Comparison of ENCODE assay signal across 25 cellular contexts in genomic region chr10:125812128-125812527, GRCh38. TPM values are rescaled to one million over a fixed set of nuclear protein-coding genes. Genes with fewer than 3 reads are reported as not detected.
DNase-seq lines count a peak whose midpoint lies in the region; ATAC-seq and TF ChIP-seq lines count a peak whose summit lies in the region.
"Had no signal": no experiment of that assay in that cellular context is flagged by ENCODE, and none has a peak within 500 bp of the region (broad histone marks: within the 10 kb centered on the region; RNA-seq: fewer than 3 reads in every experiment).

No MANE protein-coding gene starts in this region.

- DNase-seq in AG10803 (ENCODE audit: low read depth) (peak; percentile 91), IMR-90 (peak; percentile 58), cardiac fibroblast (ENCODE audit: low read depth in 2 of 2) (peak; percentile 16 to 54), mesenchymal stem cell (no peak), globus pallidus (ENCODE audit: low spot score) (no peak)
- DNase-seq in natural killer cell treated with Interleukin-12 subunit alpha and Interleukin-12 subunit beta and Interleukin-15 and Interleukin-18, amount 100 ng/mL, for 72 hours (ENCODE audit: low spot score), result no peak
- DNase-seq: activated CD4-positive, CD25-positive, alpha-beta regulatory T cell; activated CD8-positive, alpha-beta T cell treated with anti-CD3 and anti-CD28 coated beads for 36 hours; activated naive CD4-positive, alpha-beta T cell; activated T-cell treated with anti-CD3 and anti-CD28 coated beads, Interleukin-2, amount 50 U/mL, for 1 hour; CD8-positive, alpha-beta T cell; H9; left colon; NCI-H187; NCI-H446; nephron progenitor cell; RPMI8226; stimulated activated CD4-positive, alpha-beta T cell treated with anti-CD3 and anti-CD28 coated beads, Interleukin-4, amount 100 ng/mL, for 1 hour; T-helper 9 cell had no signal

- H2BK120ac ChIP-seq in IMR-90 (ENCODE audit: low read depth, low read length) (no peak overlapping the region), mesenchymal stem cell (ENCODE audit: low read depth, low read length) (no peak overlapping the region)

- H3K27ac ChIP-seq in IMR-90 (ENCODE audit: insufficient read depth, low read length) (no peak overlapping the region), mesenchymal stem cell (ENCODE audit: low read length, poor library complexity, severe bottlenecking) (no peak overlapping the region)
- H3K27ac ChIP-seq: prostate gland had no signal

- no peak for TF ChIP-seq RAD21 in IMR-90 (IDR thresholded peaks at IDR 0.05; ENCODE audit: low read length)

- no peak overlapping the region for H3K56ac ChIP-seq in IMR-90 (ENCODE audit: extremely low read depth, insufficient read depth, low read length)

- POLR2A ChIA-PET in IMR-90 (lab: Charles Lee; ENCODE audit: unreplicated experiment), result no interaction called here

- H2BK15ac ChIP-seq in IMR-90 (ENCODE audit: low read depth, low read length) (no peak overlapping the region), mesenchymal stem cell (ENCODE audit: low read depth, poor library complexity, severe bottlenecking) (no peak overlapping the region)

- H3K36me3 ChIP-seq in IMR-90 (ENCODE audit: control insufficient read depth, insufficient read depth, low read length) (peaks cover 41% of the 10 kb centered on the region), mesenchymal stem cell (ENCODE audit: control insufficient read depth in 1 of 2, insufficient read depth in 2 of 2, low read depth in 1 of 2, low read length in 2 of 2) (peaks cover 16 to 90% of the 10 kb centered on the region in 2 experiments)

- intact Hi-C loops in IMR-90 (cut with micrococcal nuclease), result loop anchor here (5.0 kb wide), 1 partner anchor 60 kb away; no protein-coding TSS in a partner anchor

- CTCF ChIA-PET in IMR-90 (lab: Yijun Ruan, JAX), result no interaction called here

- H2BK5ac ChIP-seq in IMR-90 (ENCODE audit: low read depth, low read length, poor library complexity, severe bottlenecking) (no peak overlapping the region), mesenchymal stem cell (ENCODE audit: low read depth, low read length, poor library complexity, severe bottlenecking) (no peak overlapping the region)

- H3K18ac ChIP-seq in IMR-90 (ENCODE audit: low read depth, low read length), result no peak overlapping the region
- no peak overlapping the region for H3K18ac ChIP-seq in mesenchymal stem cell (ENCODE audit: low read depth in 1 of 2, low read length in 2 of 2)

- H3K9ac ChIP-seq in IMR-90 (ENCODE audit: low read depth, low read length) (no peak overlapping the region), mesenchymal stem cell (ENCODE audit: low read length) (peak overlapping the region; percentile 24)

- no peak overlapping the region for H3K4me3 ChIP-seq in AG10803 (ENCODE audit: low read length)
- no peak overlapping the region for H3K4me3 ChIP-seq in IMR-90 (ENCODE audit: insufficient read depth, low read depth, low read length)
- no peak overlapping the region for H3K4me3 ChIP-seq in cardiac fibroblast (replicated peaks in 1 of 2; ENCODE audit: low read depth in 2 of 2, low read length in 2 of 2)
- H3K4me3 ChIP-seq in mesenchymal stem cell (ENCODE audit: insufficient read depth in 1 of 2, low read depth in 1 of 2, low read length in 2 of 2), result no peak overlapping the region
- H3K4me3 ChIP-seq: prostate gland, smooth muscle cell had no signal

- peaks cover 6 to 16% of the 10 kb centered on the region in 2 donors for H3K4me1 Mint-ChIP-seq in natural killer cell treated with Interleukin-12 subunit alpha and Interleukin-12 subunit beta and Interleukin-15 and Interleukin-18, amount 100 ng/mL, for 72 hours (ENCODE audit: low read depth in 2 of 2)
- H3K4me1 Mint-ChIP-seq: H9, nephron progenitor cell had no signal

- H3K79me1 ChIP-seq in IMR-90 (ENCODE audit: low read depth in 1 of 2, low read length in 2 of 2), result 0 out of 4 replicates have a peak, but pooled peaks cover 0 to under 1% of the 10 kb centered on the region in 2 experiments
- H3K79me1 ChIP-seq in mesenchymal stem cell (replicated peaks; ENCODE audit: low read length, poor library complexity, severe bottlenecking), result peaks cover 12% of the 10 kb centered on the region

- no peaks in the 10 kb centered on the region for H3K27me3 ChIP-seq in IMR-90 (ENCODE audit: control insufficient read depth, insufficient read depth, low read length)
- no peaks in the 10 kb centered on the region for H3K27me3 ChIP-seq in mesenchymal stem cell (ENCODE audit: control insufficient read depth in 1 of 2, insufficient read depth in 1 of 2, low read length in 2 of 2)

- H3K36me3 Mint-ChIP-seq in natural killer cell treated with Interleukin-12 subunit alpha and Interleukin-12 subunit beta and Interleukin-15 and Interleukin-18, amount 100 ng/mL, for 72 hours, result peaks cover 16% of the 10 kb centered on the region

- H3K27me3 Mint-ChIP-seq in natural killer cell treated with Interleukin-12 subunit alpha and Interleukin-12 subunit beta and Interleukin-15 and Interleukin-18, amount 100 ng/mL, for 72 hours, result no peaks in the 10 kb centered on the region
- H3K27me3 Mint-ChIP-seq: activated CD8-positive, alpha-beta T cell treated with anti-CD3 and anti-CD28 coated beads for 36 hours; brain; dendritic cell treated with granulocyte-macrophage colony-stimulating factor and Interleukin-4, amounts not matched to agents 40 ng/mL and 50 ng/mL, for 4 days had no signal

- no peak for TF ChIP-seq POLR2A in IMR-90 (IDR thresholded peaks at IDR 0.05; ENCODE audit: low read depth, low read length)

- no peak overlapping the region for H4K5ac ChIP-seq in IMR-90 (ENCODE audit: low read depth, low read length)

- no peaks in the 10 kb centered on the region for H3K4me1 ChIP-seq in IMR-90 (ENCODE audit: control insufficient read depth, insufficient read depth, low read length)
- H3K4me1 ChIP-seq in mesenchymal stem cell (ENCODE audit: control insufficient read depth, insufficient read depth, low read depth, low read length), result no peaks in the 10 kb centered on the region
- H3K4me1 ChIP-seq: prostate gland had no signal

- no peaks in the 10 kb centered on the region for H4K20me1 ChIP-seq in IMR-90 (ENCODE audit: insufficient read depth, low read length)

- H4K91ac ChIP-seq in IMR-90 (ENCODE audit: insufficient read depth, low read depth, low read length) (no peak overlapping the region), mesenchymal stem cell (ENCODE audit: low read length) (no peak overlapping the region)

- no peak overlapping the region for H3K23ac ChIP-seq in IMR-90 (ENCODE audit: low read depth, low read length)
- H3K23ac ChIP-seq in mesenchymal stem cell (ENCODE audit: low read length in 2 of 2), result no peak overlapping the region

- H3K4me2 ChIP-seq in IMR-90 (ENCODE audit: low read depth, low read length), result no peak overlapping the region
- no peak overlapping the region for H3K4me2 ChIP-seq in mesenchymal stem cell (ENCODE audit: low read length, poor library complexity, severe bottlenecking)
- H3K4me2 ChIP-seq: smooth muscle cell had no signal

- no peak overlapping the region for H2BK20ac ChIP-seq in IMR-90 (ENCODE audit: low read depth, low read length)

- H4K8ac ChIP-seq in IMR-90 (ENCODE audit: low read depth in 2 of 2, low read length in 2 of 2), result no peak overlapping the region
- no peak overlapping the region for H4K8ac ChIP-seq in mesenchymal stem cell (ENCODE audit: low read length)

- H3K14ac ChIP-seq in IMR-90 (replicated peaks; ENCODE audit: low read depth, low read length), result no peak overlapping the region
- H3K14ac ChIP-seq in mesenchymal stem cell (ENCODE audit: low read length in 2 of 2), result no peak overlapping the region

- in situ Hi-C loops in IMR-90 (cut with MboI; ENCODE audit: low sequenced_read_pairs), result no loop called here

- ATAC-seq in IMR-90 (ENCODE audit: low read depth) (no peak), HG02763 (IDR thresholded peaks at IDR 0.05; ENCODE audit: unreplicated experiment) (no peak), GM21423 (IDR thresholded peaks at IDR 0.05; ENCODE audit: unreplicated experiment) (no peak)
- no peak for ATAC-seq in natural killer cell treated with Interleukin-12 subunit alpha and Interleukin-12 subunit beta and Interleukin-15 and Interleukin-18, amount 100 ng/mL, for 72 hours
- ATAC-seq: activated CD8-positive, alpha-beta T cell treated with anti-CD3 and anti-CD28 coated beads for 36 hours; CD8-positive, alpha-beta T cell; left colon had no signal

- no peaks in the 10 kb centered on the region for H3K9me3 ChIP-seq in IMR-90 (ENCODE audit: control insufficient read depth, insufficient read depth, low read length)
- no peaks in the 10 kb centered on the region for H3K9me3 ChIP-seq in mesenchymal stem cell (ENCODE audit: control insufficient read depth, low read length)
- H3K9me3 ChIP-seq: prostate gland had no signal

- H3K4ac ChIP-seq in IMR-90 (ENCODE audit: low read depth, low read length) (no peak overlapping the region), mesenchymal stem cell (ENCODE audit: low read depth in 1 of 2, low read length in 2 of 2) (no peak overlapping the region)

- H2AK5ac ChIP-seq in IMR-90 (ENCODE audit: low read depth, low read length) (no peak overlapping the region), mesenchymal stem cell (ENCODE audit: low read length, severe bottlenecking) (no peak overlapping the region)

- no peak overlapping the region for H2BK12ac ChIP-seq in mesenchymal stem cell (ENCODE audit: low read length in 2 of 2)

- TF ChIP-seq CTCF in AG10803 (conservative IDR thresholded peaks at IDR 0.05; ENCODE audit: low read length) (no peak), IMR-90 (conservative IDR thresholded peaks at IDR 0.05; ENCODE audit: low read depth, low read length) (no peak), cardiac fibroblast (IDR thresholded peaks at IDR 0.05; ENCODE audit: low read depth, low read length) (no peak)

- no peak overlapping the region for H3K4me3 Mint-ChIP-seq in natural killer cell treated with Interleukin-12 subunit alpha and Interleukin-12 subunit beta and Interleukin-15 and Interleukin-18, amount 100 ng/mL, for 72 hours
- H3K4me3 Mint-ChIP-seq: activated CD8-positive, alpha-beta T cell treated with anti-CD3 and anti-CD28 coated beads for 36 hours; brain; CD8-positive, alpha-beta T cell; dendritic cell treated with granulocyte-macrophage colony-stimulating factor and Interleukin-4, amounts not matched to agents 40 ng/mL and 50 ng/mL, for 4 days; H9; nephron progenitor cell had no signal

- BruUV-seq in IMR-90 (replicated peaks; lab: Mats Ljungman, UMichigan), result no TSS peak

- H3K9me3 Mint-ChIP-seq in natural killer cell treated with Interleukin-12 subunit alpha and Interleukin-12 subunit beta and Interleukin-15 and Interleukin-18, amount 100 ng/mL, for 72 hours, result no peaks in the 10 kb centered on the region
- H3K9me3 Mint-ChIP-seq: activated CD8-positive, alpha-beta T cell treated with anti-CD3 and anti-CD28 coated beads for 36 hours; brain; CD8-positive, alpha-beta T cell; dendritic cell treated with granulocyte-macrophage colony-stimulating factor and Interleukin-4, amounts not matched to agents 40 ng/mL and 50 ng/mL, for 4 days; H9; nephron progenitor cell had no signal

- H2AK9ac ChIP-seq in IMR-90 (replicated peaks; ENCODE audit: low read depth, low read length, poor library complexity), result no peak overlapping the region

- H2AFZ ChIP-seq in IMR-90 (replicated peaks; ENCODE audit: low read length, poor library complexity), result no peak overlapping the region
- no peak overlapping the region for H2AFZ ChIP-seq in mesenchymal stem cell (ENCODE audit: low read depth, low read length)

- no peak overlapping the region for H3K27ac Mint-ChIP-seq in natural killer cell treated with Interleukin-12 subunit alpha and Interleukin-12 subunit beta and Interleukin-15 and Interleukin-18, amount 100 ng/mL, for 72 hours
- H3K27ac Mint-ChIP-seq: activated CD8-positive, alpha-beta T cell treated with anti-CD3 and anti-CD28 coated beads for 36 hours; brain; CD8-positive, alpha-beta T cell; dendritic cell treated with granulocyte-macrophage colony-stimulating factor and Interleukin-4, amounts not matched to agents 40 ng/mL and 50 ng/mL, for 4 days; H9; nephron progenitor cell had no signal

- dilution Hi-C loops in IMR-90 (cut with HindIII; ENCODE audit: low sequenced_read_pairs, unreplicated experiment), result no loop called here

- H3K9me1 ChIP-seq in IMR-90 (ENCODE audit: insufficient read depth, low read length), result no peaks in the 10 kb centered on the region

RNA-seq across cellular contexts. Expression of gene UROS, which starts 10.9 kb away (rescaled TPM):
- 56.5 and 63.6 TPM in 2 replicates for total RNA-seq in IMR-90 (2012; rRNA removed)
- 48.7 and 50.4 TPM in 2 replicates for polyA plus RNA-seq in IMR-90 (2012; rRNA removed)
- 46.6 and 47.3 TPM in 2 replicates for polyA plus RNA-seq in IMR-90 (2012; cell fraction: cytosol; rRNA removed)
- polyA plus RNA-seq in IMR-90 (2012; cell fraction: nucleus; rRNA removed; ENCODE audit: low replicate concordance), result 48.8 and 50.3 TPM in 2 replicates
- polyA plus RNA-seq in mesenchymal stem cell (2013, experiment 1 of 2), result 62.2 TPM
- 65.5 TPM for polyA plus RNA-seq in mesenchymal stem cell (2013, experiment 2 of 2)
- total RNA-seq in natural killer cell treated with Interleukin-12 subunit alpha and Interleukin-12 subunit beta and Interleukin-15 and Interleukin-18, amount 100 ng/mL, for 72 hours, result 10 to 100 TPM; 45.7 to 51.4 TPM

RNA-seq across cellular contexts. Expression of gene BCCIP, which starts 11.2 kb away (rescaled TPM):
- total RNA-seq in IMR-90 (2012; rRNA removed), result 31.9 and 65.8 TPM in 2 replicates
- 42.4 and 49.2 TPM in 2 replicates for polyA plus RNA-seq in IMR-90 (2012; rRNA removed)
- polyA plus RNA-seq in IMR-90 (2012; cell fraction: cytosol; rRNA removed), result 5.4 and 9.3 TPM in 2 replicates
- 3.4 and 15.5 TPM in 2 replicates for polyA plus RNA-seq in IMR-90 (2012; cell fraction: nucleus; rRNA removed; ENCODE audit: low replicate concordance)
- polyA plus RNA-seq in mesenchymal stem cell (2013, experiment 1 of 2), result 44.6 TPM
- polyA plus RNA-seq in mesenchymal stem cell (2013, experiment 2 of 2), result 43.8 TPM
- total RNA-seq in natural killer cell treated with Interleukin-12 subunit alpha and Interleukin-12 subunit beta and Interleukin-15 and Interleukin-18, amount 100 ng/mL, for 72 hours, result 10 to 100 TPM; 68.5 to 83.3 TPM

RNA-seq across cellular contexts. Expression of gene MMP21, which starts 36.5 kb away (rescaled TPM):
- not detected in 2 replicates for total RNA-seq in IMR-90 (2012; rRNA removed)
- polyA plus RNA-seq in IMR-90 (2012; rRNA removed), result not detected in 2 replicates
- polyA plus RNA-seq in IMR-90 (2012; cell fraction: cytosol; rRNA removed), result 0.03 TPM in 1 of 2 replicates, not detected in the other
- polyA plus RNA-seq in IMR-90 (2012; cell fraction: nucleus; rRNA removed; ENCODE audit: low replicate concordance), result 0.08 and 0.17 TPM in 2 replicates
- polyA plus RNA-seq in mesenchymal stem cell (2013, experiment 1 of 2), result 0.01 TPM
- polyA plus RNA-seq in mesenchymal stem cell (2013, experiment 2 of 2), result not detected
- under 1 TPM in 1 of 2 donors, not detected in 1; 0.14 TPM for total RNA-seq in natural killer cell treated with Interleukin-12 subunit alpha and Interleukin-12 subunit beta and Interleukin-15 and Interleukin-18, amount 100 ng/mL, for 72 hours
- total RNA-seq: activated CD8-positive, alpha-beta T cell treated with anti-CD3 and anti-CD28 coated beads for 36 hours; H9; left colon; prostate gland; smooth muscle cell had no signal
- polyA plus RNA-seq: smooth muscle cell had no signal

Comparison
In these comparisons a context has a peak if more than half of its experiments do, and no peak if none do; other contexts are left out.
1. DNase-seq: peak in AG10803 (single experiment), IMR-90 (single experiment) and cardiac fibroblast (2 of 2); none in mesenchymal stem cell (single experiment), natural killer cell treated with Interleukin-12 subunit alpha and Interleukin-12 subunit beta and Interleukin-15 and Interleukin-18, amount 100 ng/mL, for 72 hours (single experiment) and globus pallidus (single experiment).